8 cellular contexts compared by ENCODE assay signal in genomic region chr7:139775829-139776266, GRCh38. TPM values are rescaled to one million over a fixed set of nuclear protein-coding genes. Genes with fewer than 3 reads are reported as not detected.
DNase-seq lines count a peak whose midpoint lies in the region; ATAC-seq and TF ChIP-seq lines count a peak whose summit lies in the region.

No MANE protein-coding gene starts in this region.

- H3K4me1 ChIP-seq in HAP-1 = peaks cover 3% of the 10 kb centered on the region; the same call in 1 of the 2 replicates

- H3K4me3 ChIP-seq in HAP-1 = peak overlapping the region; percentile 70
- peak overlapping the region; percentile 97 for H3K4me3 ChIP-seq in coronary artery

- DNase-seq in DMS114 treated with DMSO at 0.1 percent for 48 hours (lab: John Stamatoyannopoulos, UW; ENCODE audit: unreplicated experiment) (peak; percentile 78), HAP-1 (ENCODE audit: low spot score in 2 of 2) (peak; percentile 77), NCI-H2171 treated with DMSO at 0.1 percent for 48 hours (lab: John Stamatoyannopoulos, UW) (peak; percentile 53), coronary artery (ENCODE audit: low spot score) (no peak), left lobe of liver (ENCODE audit: low spot score) (no peak)
- DNase-seq in activated CD4-positive, CD25-positive, alpha-beta regulatory T cell (lab: John Stamatoyannopoulos, UW) = peak; percentile 15 to 32 (median 22)
- peak; percentile 55 for DNase-seq in stimulated activated CD4-positive, alpha-beta T cell treated with anti-CD3 and anti-CD28 coated beads, Interleukin-1b, Interleukin-23, amount 100 ng/mL, for 48 hours

- ATAC-seq in left lobe of liver = peak; percentile 49
- ATAC-seq in HG02852 (IDR thresholded peaks at IDR 0.05; ENCODE audit: unreplicated experiment) = no peak

- peak overlapping the region; percentile 96 to 99 for H3K27ac ChIP-seq in coronary artery

- TF ChIP-seq CTCF in coronary artery (IDR thresholded peaks at IDR 0.05) = peak; percentile 64

- no peaks in the 10 kb centered on the region for H3K27me3 ChIP-seq in HAP-1 (ENCODE audit: low read depth)

- in situ Hi-C loops in HAP-1 (cut with MboI; ENCODE audit: low sequenced_read_pairs) = no loop called here

- H3K36me3 ChIP-seq in HAP-1 (replicated peaks) = no peaks in the 10 kb centered on the region

- no peaks in the 10 kb centered on the region for H3K9me3 ChIP-seq in HAP-1

RNA-seq across cellular contexts. Expression of gene HIPK2, which starts 1.9 kb away (rescaled TPM):
- 63.7 TPM for total RNA-seq in left lobe of liver

RNA-seq across cellular contexts. Expression of gene TBXAS1, which starts 53.2 kb away (rescaled TPM):
- total RNA-seq in left lobe of liver = 6.6 TPM

Comparison
In these comparisons a context has a peak if more than half of its experiments do, and no peak if none do; other contexts are left out.
1. DNase-seq: peak in DMS114 treated with DMSO at 0.1 percent for 48 hours (single experiment), HAP-1 (2 of 2), NCI-H2171 treated with DMSO at 0.1 percent for 48 hours (single experiment), activated CD4-positive, CD25-positive, alpha-beta regulatory T cell (4 of 4) and stimulated activated CD4-positive, alpha-beta T cell treated with anti-CD3 and anti-CD28 coated beads, Interleukin-1b, Interleukin-23, amount 100 ng/mL, for 48 hours (single experiment); none in coronary artery (single experiment) and left lobe of liver (single experiment).